ENCODE assay signal across 8 cellular contexts in genomic region chr2:135819211-135819610, GRCh38. TPM values are rescaled to one million over a fixed set of nuclear protein-coding genes. Genes with fewer than 3 reads are reported as not detected.
A peak's percentile ranks its signal among the peaks of the same experiment; 100 is the strongest.
DNase-seq lines count a peak whose midpoint lies in the region; ATAC-seq and TF ChIP-seq lines count a peak whose summit lies in the region.

No MANE protein-coding gene starts in this region.

- no peak overlapping the region for H3K4me3 ChIP-seq in AG04449 (ENCODE audit: low read depth, low read length)
- H3K4me3 ChIP-seq in H7 (ENCODE audit: insufficient read depth, low read depth, low read length) = no peak overlapping the region
- no peak overlapping the region for H3K4me3 ChIP-seq in esophagus squamous epithelium

- H3K4me1 Mint-ChIP-seq in T-helper 2 cell treated with Interferon-gamma antibody and Interleukin-4, amounts not matched to agents 5 μg/mL and 100 μg/mL, for 36 hours (ENCODE audit: low read depth) = peaks cover 35% of the 10 kb centered on the region

- peaks cover 36% of the 10 kb centered on the region for H3K36me3 Mint-ChIP-seq in T-helper 2 cell treated with Interferon-gamma antibody and Interleukin-4, amounts not matched to agents 5 μg/mL and 100 μg/mL, for 36 hours (ENCODE audit: low read depth)

- TF ChIP-seq CTCF in AG04449 (IDR thresholded peaks at IDR 0.05; ENCODE audit: insufficient read depth, low read length, missing control alignments) (peak; percentile 56), foreskin keratinocyte (conservative IDR thresholded peaks at IDR 0.05) (peak; percentile 60), esophagus squamous epithelium (IDR thresholded peaks at IDR 0.05) (peak in 1 of 6 experiments; percentile 21)

- H3K27ac ChIP-seq in foreskin keratinocyte = no peak overlapping the region
- H3K27ac ChIP-seq in esophagus squamous epithelium = no peak overlapping the region

- H3K36me3 ChIP-seq in H7 (replicated peaks; ENCODE audit: control insufficient read depth, insufficient read depth, low read length) (no peaks in the 10 kb centered on the region), esophagus squamous epithelium (no peaks in the 10 kb centered on the region)

- peaks cover 0 to 5% (median 0%) of the 10 kb centered on the region in 3 donors for H3K9me3 ChIP-seq in esophagus squamous epithelium

- H3K9me3 Mint-ChIP-seq in T-helper 2 cell treated with Interferon-gamma antibody and Interleukin-4, amounts not matched to agents 5 μg/mL and 100 μg/mL, for 36 hours = peaks cover 20% of the 10 kb centered on the region

- H3K4me1 ChIP-seq in foreskin keratinocyte = no peaks in the 10 kb centered on the region
- no peaks in the 10 kb centered on the region for H3K4me1 ChIP-seq in esophagus squamous epithelium

- no peaks in the 10 kb centered on the region for H3K27me3 ChIP-seq in H7 (ENCODE audit: control insufficient read depth, insufficient read depth, low read length)
- peaks cover 4% of the 10 kb centered on the region for H3K27me3 ChIP-seq in foreskin keratinocyte
- no peaks in the 10 kb centered on the region for H3K27me3 ChIP-seq in esophagus squamous epithelium

- no peak overlapping the region for H3K4me3 Mint-ChIP-seq in T-helper 2 cell treated with Interferon-gamma antibody and Interleukin-4, amounts not matched to agents 5 μg/mL and 100 μg/mL, for 36 hours

- H3K27ac Mint-ChIP-seq in T-helper 2 cell treated with Interferon-gamma antibody and Interleukin-4, amounts not matched to agents 5 μg/mL and 100 μg/mL, for 36 hours = peak overlapping the region; percentile 10

- 63 to 72% methylated on average over 7 of the region's 8 CpGs for WGBS in esophagus squamous epithelium, 2 donors

- H3K27me3 Mint-ChIP-seq in T-helper 2 cell treated with Interferon-gamma antibody and Interleukin-4, amounts not matched to agents 5 μg/mL and 100 μg/mL, for 36 hours (ENCODE audit: low read depth) = no peaks in the 10 kb centered on the region

- DNase-seq in AG04449 (ENCODE audit: low read depth, low spot score) (no peak), H7 (peak; percentile 69), foreskin keratinocyte (peak in 1 of 2 donors; percentile 23), esophagus squamous epithelium (lab: John Stamatoyannopoulos, UW) (no peak)
- peak; percentile 53 for DNase-seq in T-helper 2 cell treated with Interferon-gamma antibody and Interleukin-4, amounts not matched to agents 5 μg/mL and 100 μg/mL, for 36 hours (ENCODE audit: low spot score)

- POLR2A ChIA-PET in AG04449 (lab: Yijun Ruan, JAX) = no interaction called here

- intact Hi-C loops in esophagus squamous epithelium (cut with DNase I) = no loop called here

- TF ChIP-seq POLR2A in esophagus squamous epithelium (IDR thresholded peaks at IDR 0.05) = no peak

- CTCF ChIA-PET in AG04449 (lab: Yijun Ruan, JAX) = interaction anchor here (0.8 to 7.8 kb wide), 5 partner anchors 13 to 37 kb away, joined by 3 to 78 read pairs (median 4); no protein-coding TSS in a partner anchor

- ATAC-seq in foreskin keratinocyte (peak; percentile 68), GM19463 (IDR thresholded peaks at IDR 0.05; ENCODE audit: unreplicated experiment) (no peak), GM21367 (IDR thresholded peaks at IDR 0.05; ENCODE audit: unreplicated experiment) (no peak), HG03457 (IDR thresholded peaks at IDR 0.05; ENCODE audit: unreplicated experiment) (no peak)

RNA-seq across cellular contexts. Expression of gene LCT, which starts 17.8 kb away (rescaled TPM):
- 0.03 TPM in 1 of 2 replicates, not detected in the other for total RNA-seq in H7 (2014; rRNA removed; shearing (Covaris generic))
- total RNA-seq in foreskin keratinocyte = not detected in 2 replicates
- polyA plus RNA-seq in foreskin keratinocyte = not detected in 2 replicates
- total RNA-seq in esophagus squamous epithelium = under 1 TPM in 1 of 4 donors, not detected in 3; under 0.01 TPM

RNA-seq across cellular contexts. Expression of gene MCM6, which starts 57.0 kb away (rescaled TPM):
- total RNA-seq in H7 (2014; rRNA removed; shearing (Covaris generic)) = 53.6 and 61.6 TPM in 2 replicates
- 51.7 and 54.3 TPM in 2 replicates for total RNA-seq in foreskin keratinocyte
- 36.0 and 38.3 TPM in 2 replicates for polyA plus RNA-seq in foreskin keratinocyte
- 10 to 100 TPM in 3 of 4 donors, 1 to 10 TPM in 1; 9.0 to 25.5 (median 16.6) TPM for total RNA-seq in esophagus squamous epithelium

Comparison
In these comparisons a context has a peak if more than half of its experiments do, and no peak if none do; other contexts are left out.
1. DNase-seq: peak in H7 (single experiment) and T-helper 2 cell treated with Interferon-gamma antibody and Interleukin-4, amounts not matched to agents 5 μg/mL and 100 μg/mL, for 36 hours (single experiment); none in AG04449 (single experiment) and esophagus squamous epithelium (single experiment).